18 cellular contexts compared by ENCODE assay signal in the genomic region with DNA sequence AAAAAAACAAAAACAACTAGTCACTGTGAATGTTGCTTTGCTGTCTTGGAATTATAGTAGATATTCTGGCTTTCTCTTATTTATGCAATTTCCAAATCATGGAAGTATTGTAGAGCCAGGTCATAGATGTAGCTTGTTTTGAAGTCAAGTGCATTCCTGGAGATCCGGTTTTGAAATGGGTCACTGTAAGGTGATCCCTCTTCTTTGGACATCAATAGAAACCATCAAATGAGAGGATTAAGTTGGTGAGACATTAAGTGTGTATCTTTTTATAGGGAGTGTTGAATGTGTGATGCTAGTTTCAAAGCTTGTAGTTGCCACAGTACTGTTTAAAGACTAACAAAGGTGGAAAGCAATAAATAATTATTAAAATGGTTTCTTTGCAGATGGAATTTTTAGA. TPM values are rescaled to one million over a fixed set of nuclear protein-coding genes. Genes with fewer than 3 reads are reported as not detected.
DNase-seq lines count a peak whose midpoint lies in the region; ATAC-seq and TF ChIP-seq lines count a peak whose summit lies in the region.
"Had no signal": no experiment of that assay in that cellular context is flagged by ENCODE, and none has a peak within 500 bp of the region (broad histone marks: within the 10 kb centered on the region; RNA-seq: fewer than 3 reads in every experiment).

No MANE protein-coding gene starts in this region.

- H3K14ac ChIP-seq in mesenchymal stem cell (ENCODE audit: low read length in 2 of 2), result no peak overlapping the region

- H3K9ac ChIP-seq in mesenchymal stem cell (ENCODE audit: low read length) (peak overlapping the region; percentile 100), smooth muscle cell (ENCODE audit: low read depth) (no peak overlapping the region)
- H3K9ac ChIP-seq: BLaER1 treated with 17β-estradiol and CSF1 and Interleukin-3, amounts not matched to agents 10 nM and 100 nM had no signal

- TF ChIP-seq CTCF in smooth muscle cell (IDR thresholded peaks at IDR 0.05; ENCODE audit: borderline replicate concordance, insufficient read depth, poor library complexity, severe bottlenecking), result no peak
- TF ChIP-seq CTCF in vagina (IDR thresholded peaks at IDR 0.05), result no peak

- H3K27ac ChIP-seq in mesenchymal stem cell (ENCODE audit: low read length, poor library complexity, severe bottlenecking) (no peak overlapping the region), smooth muscle cell (ENCODE audit: low read depth) (no peak overlapping the region), vagina (no peak overlapping the region)
- H3K27ac ChIP-seq: BLaER1 treated with 17β-estradiol and CSF1 and Interleukin-3, amounts not matched to agents 10 nM and 100 nM had no signal

- intact Hi-C loops in activated naive CD4-positive, alpha-beta T cell treated with anti-CD3 and anti-CD28 coated beads for 36 hours (cut with micrococcal nuclease), result no loop called here
- intact Hi-C loops in vagina (cut with DNase I), result no loop called here

- H3K36me3 Mint-ChIP-seq in activated naive CD4-positive, alpha-beta T cell treated with anti-CD3 and anti-CD28 coated beads, Interleukin-2, amount 50 U/mL, for 24 hours, result peaks cover 27% of the 10 kb centered on the region
- peaks cover 34% of the 10 kb centered on the region for H3K36me3 Mint-ChIP-seq in activated naive CD4-positive, alpha-beta T cell treated with anti-CD3 and anti-CD28 coated beads for 36 hours (ENCODE audit: low read depth)
- peaks cover 24% of the 10 kb centered on the region for H3K36me3 Mint-ChIP-seq in T-helper 17 cell (ENCODE audit: low read depth)

- H3K4me3 ChIP-seq in mesenchymal stem cell (ENCODE audit: insufficient read depth in 1 of 2, low read depth in 1 of 2, low read length in 2 of 2), result no peak overlapping the region
- H3K4me3 ChIP-seq in smooth muscle cell, result no peak overlapping the region
- no peak overlapping the region for H3K4me3 ChIP-seq in vagina
- H3K4me3 ChIP-seq: BLaER1 treated with 17β-estradiol and CSF1 and Interleukin-3, amounts not matched to agents 10 nM and 100 nM; K562 had no signal

- H3K27ac Mint-ChIP-seq in activated naive CD4-positive, alpha-beta T cell treated with anti-CD3 and anti-CD28 coated beads, Interleukin-2, amount 50 U/mL, for 24 hours, result peak overlapping the region; percentile 73
- H3K27ac Mint-ChIP-seq in activated naive CD4-positive, alpha-beta T cell treated with anti-CD3 and anti-CD28 coated beads for 36 hours, result no peak overlapping the region
- peak overlapping the region; percentile 45 for H3K27ac Mint-ChIP-seq in T-helper 17 cell
- H3K27ac Mint-ChIP-seq: HFFc6 had no signal

- H3K9me3 Mint-ChIP-seq in activated naive CD4-positive, alpha-beta T cell treated with anti-CD3 and anti-CD28 coated beads, Interleukin-2, amount 50 U/mL, for 24 hours, result no peaks in the 10 kb centered on the region
- H3K9me3 Mint-ChIP-seq in activated naive CD4-positive, alpha-beta T cell treated with anti-CD3 and anti-CD28 coated beads for 36 hours, result no peaks in the 10 kb centered on the region
- H3K9me3 Mint-ChIP-seq: HFFc6 had no signal

- H4K20me1 ChIP-seq in smooth muscle cell (ENCODE audit: low read depth), result peaks cover 89% of the 10 kb centered on the region

- no peak overlapping the region for H2BK5ac ChIP-seq in mesenchymal stem cell (ENCODE audit: low read depth, low read length, poor library complexity, severe bottlenecking)

- no peak for DNase-seq in activated naive CD4-positive, alpha-beta T cell treated with anti-CD3 and anti-CD28 coated beads for 36 hours
- DNase-seq in T-helper 17 cell (no peak), mesenchymal stem cell (no peak), smooth muscle cell (lab: John Stamatoyannopoulos, UW; ENCODE audit: unreplicated experiment) (no peak), NCI-H1436 (lab: John Stamatoyannopoulos, UW) (no peak), vagina (ENCODE audit: extremely low spot score in 2 of 2) (no peak)
- DNase-seq in effector CD8-positive, alpha-beta T cell (lab: John Stamatoyannopoulos, UW), result no peak
- DNase-seq: 8988T, DMS 273 treated with DMSO at 0.1 percent for 48 hours, EL, HFFc6, NCI-H1092, NCI-H1694 treated with DMSO at 0.1 percent for 48 hours, NCI-H446 treated with DMSO at 0.1 percent for 48 hours, SHP77 had no signal

- H3K4ac ChIP-seq in mesenchymal stem cell (ENCODE audit: low read depth in 1 of 2, low read length in 2 of 2), result no peak overlapping the region

- H3K9me3 ChIP-seq in T-helper 17 cell (ENCODE audit: control insufficient read depth, low read length, poor library complexity, severe bottlenecking) (no peaks in the 10 kb centered on the region), mesenchymal stem cell (ENCODE audit: control insufficient read depth, low read length) (no peaks in the 10 kb centered on the region), smooth muscle cell (replicated peaks; ENCODE audit: low read depth) (no peaks in the 10 kb centered on the region), vagina (no peaks in the 10 kb centered on the region)

- H3K36me3 ChIP-seq in mesenchymal stem cell (ENCODE audit: control insufficient read depth in 1 of 2, insufficient read depth in 2 of 2, low read depth in 1 of 2, low read length in 2 of 2) (peaks cover 20 to 64% of the 10 kb centered on the region in 2 experiments), smooth muscle cell (ENCODE audit: low read depth) (peaks cover 10% of the 10 kb centered on the region), vagina (peaks cover 0 to 24% of the 10 kb centered on the region in 2 donors)

- ATAC-seq in T-helper 17 cell, result no peak
- ATAC-seq: K562 had no signal

- peaks cover 11% of the 10 kb centered on the region for H3F3A ChIP-seq in smooth muscle cell (ENCODE audit: low read depth)

- H2AFZ ChIP-seq in mesenchymal stem cell (ENCODE audit: low read depth, low read length), result no peak overlapping the region
- no peak overlapping the region for H2AFZ ChIP-seq in smooth muscle cell (ENCODE audit: low read depth)

- no peaks in the 10 kb centered on the region for H3K27me3 Mint-ChIP-seq in activated naive CD4-positive, alpha-beta T cell treated with anti-CD3 and anti-CD28 coated beads, Interleukin-2, amount 50 U/mL, for 24 hours
- no peaks in the 10 kb centered on the region for H3K27me3 Mint-ChIP-seq in activated naive CD4-positive, alpha-beta T cell treated with anti-CD3 and anti-CD28 coated beads for 36 hours (ENCODE audit: low read depth)
- H3K27me3 Mint-ChIP-seq in T-helper 17 cell, result no peaks in the 10 kb centered on the region

- 100% methylated on average over 1 of the region's 1 CpG for WGBS in mesenchymal stem cell
- WGBS in smooth muscle cell (ENCODE audit: low lambda C conversion rate), result 96% methylated on average over 1 of the region's 1 CpG

- H2BK12ac ChIP-seq in mesenchymal stem cell (ENCODE audit: low read length in 2 of 2), result no peak overlapping the region

- H3K4me1 ChIP-seq in mesenchymal stem cell (ENCODE audit: control insufficient read depth, insufficient read depth, low read depth, low read length), result peaks cover 4% of the 10 kb centered on the region
- peaks cover 12% of the 10 kb centered on the region for H3K4me1 ChIP-seq in smooth muscle cell (ENCODE audit: low read depth)
- H3K4me1 ChIP-seq in vagina, result peaks cover 57% of the 10 kb centered on the region

- H4K91ac ChIP-seq in mesenchymal stem cell (ENCODE audit: low read length), result no peak overlapping the region

- no peak for TF ChIP-seq POLR2A in vagina (IDR thresholded peaks at IDR 0.05)

- H3K79me1 ChIP-seq in mesenchymal stem cell (replicated peaks; ENCODE audit: low read length, poor library complexity, severe bottlenecking), result peaks cover 7% of the 10 kb centered on the region

- H3K4me3 Mint-ChIP-seq in activated naive CD4-positive, alpha-beta T cell treated with anti-CD3 and anti-CD28 coated beads, Interleukin-2, amount 50 U/mL, for 24 hours, result peak overlapping the region; percentile 67
- H3K4me3 Mint-ChIP-seq in activated naive CD4-positive, alpha-beta T cell treated with anti-CD3 and anti-CD28 coated beads for 36 hours, result no peak overlapping the region
- H3K4me3 Mint-ChIP-seq in T-helper 17 cell, result no peak overlapping the region
- H3K4me3 Mint-ChIP-seq: HFFc6 had no signal

- peaks cover 93% of the 10 kb centered on the region for H3K79me2 ChIP-seq in smooth muscle cell (ENCODE audit: low read depth)

- CTCF ChIA-PET in activated naive CD4-positive, alpha-beta T cell treated with anti-CD3 and anti-CD28 coated beads for 36 hours (lab: Charles Lee), result interaction anchor here (0.6 kb wide), 2 partner anchors 98 to 165 kb away, joined by 3 read pairs; no protein-coding TSS in a partner anchor

- no peak overlapping the region for H2BK15ac ChIP-seq in mesenchymal stem cell (ENCODE audit: low read depth, poor library complexity, severe bottlenecking)

- peaks cover 67% of the 10 kb centered on the region for H3K4me1 Mint-ChIP-seq in activated naive CD4-positive, alpha-beta T cell treated with anti-CD3 and anti-CD28 coated beads, Interleukin-2, amount 50 U/mL, for 24 hours
- H3K4me1 Mint-ChIP-seq in activated naive CD4-positive, alpha-beta T cell treated with anti-CD3 and anti-CD28 coated beads for 36 hours (ENCODE audit: low read depth), result peaks cover 41% of the 10 kb centered on the region
- H3K4me1 Mint-ChIP-seq in T-helper 17 cell, result peaks cover 45% of the 10 kb centered on the region

- H3K4me2 ChIP-seq in mesenchymal stem cell (ENCODE audit: low read length, poor library complexity, severe bottlenecking) (no peak overlapping the region), smooth muscle cell (peak overlapping the region; percentile 90)

- H3K27me3 ChIP-seq in mesenchymal stem cell (ENCODE audit: control insufficient read depth in 1 of 2, insufficient read depth in 1 of 2, low read length in 2 of 2), result no peaks in the 10 kb centered on the region
- no peaks in the 10 kb centered on the region for H3K27me3 ChIP-seq in smooth muscle cell (ENCODE audit: low read depth)
- no peaks in the 10 kb centered on the region for H3K27me3 ChIP-seq in vagina
- H3K27me3 ChIP-seq: BLaER1 treated with 17β-estradiol and CSF1 and Interleukin-3, amounts not matched to agents 10 nM and 100 nM had no signal

- no peak overlapping the region for H2BK120ac ChIP-seq in mesenchymal stem cell (ENCODE audit: low read depth, low read length)

- no peak overlapping the region for H3K23ac ChIP-seq in mesenchymal stem cell (ENCODE audit: low read length in 2 of 2)

- H2AK5ac ChIP-seq in mesenchymal stem cell (ENCODE audit: low read length, severe bottlenecking), result no peak overlapping the region

- H4K8ac ChIP-seq in mesenchymal stem cell (ENCODE audit: low read length), result no peak overlapping the region

- H3K18ac ChIP-seq in mesenchymal stem cell (ENCODE audit: low read depth in 1 of 2, low read length in 2 of 2), result no peak overlapping the region

RNA-seq across cellular contexts. Expression of gene PRKAR1A, which starts 4.5 kb away (rescaled TPM):
- 100 to 1,000 TPM; 151 TPM for total RNA-seq in activated naive CD4-positive, alpha-beta T cell treated with anti-CD3 and anti-CD28 coated beads for 36 hours
- total RNA-seq in T-helper 17 cell, result 100 to 1,000 TPM; 133 to 146 TPM
- polyA plus RNA-seq in mesenchymal stem cell (2013, experiment 1 of 2), result 168 TPM
- 173 TPM for polyA plus RNA-seq in mesenchymal stem cell (2013, experiment 2 of 2)
- 340 and 393 TPM in 2 replicates for total RNA-seq in smooth muscle cell
- polyA plus RNA-seq in smooth muscle cell, result 274 and 302 TPM in 2 replicates
- total RNA-seq in vagina, result 186 TPM

RNA-seq across cellular contexts. Expression of gene WIPI1, which starts 59.4 kb away (rescaled TPM):
- total RNA-seq in activated naive CD4-positive, alpha-beta T cell treated with anti-CD3 and anti-CD28 coated beads for 36 hours, result 10 to 100 TPM; 13.5 to 14.3 TPM
- 10 to 100 TPM in 1 of 2 donors, 1 to 10 TPM in 1; 8.9 to 10.2 TPM for total RNA-seq in T-helper 17 cell
- 197 TPM for polyA plus RNA-seq in mesenchymal stem cell (2013, experiment 1 of 2)
- polyA plus RNA-seq in mesenchymal stem cell (2013, experiment 2 of 2), result 194 TPM
- total RNA-seq in smooth muscle cell, result 177 and 196 TPM in 2 replicates
- 169 and 188 TPM in 2 replicates for polyA plus RNA-seq in smooth muscle cell
- total RNA-seq in vagina, result 37.3 TPM
